In the genomic region with DNA sequence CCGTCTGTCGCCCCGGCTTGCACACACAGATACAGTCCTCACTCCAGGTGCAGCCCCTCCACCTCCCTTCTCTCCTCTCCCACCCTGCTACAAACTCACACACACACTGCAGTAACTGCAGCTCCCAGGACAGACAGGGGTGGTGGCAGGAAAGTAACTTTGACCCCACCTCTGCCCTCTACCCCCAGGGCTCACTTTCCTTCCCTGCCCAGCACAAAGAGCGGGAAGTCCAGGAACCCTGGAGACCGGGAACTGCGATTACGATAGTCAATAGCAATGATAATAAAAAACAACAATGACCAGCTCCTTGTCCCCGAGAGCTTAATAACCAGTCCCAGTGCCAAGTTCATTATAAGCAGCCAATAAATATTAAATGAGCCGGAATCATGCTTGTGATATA, we compare ENCODE assay signal across 17 cellular contexts. TPM values are rescaled to one million over a fixed set of nuclear protein-coding genes. Genes with fewer than 3 reads are reported as not detected.
A peak's percentile ranks its signal among the peaks of the same experiment; 100 is the strongest.
DNase-seq lines count a peak whose midpoint lies in the region; ATAC-seq and TF ChIP-seq lines count a peak whose summit lies in the region.
"Had no signal": no experiment of that assay in that cellular context is flagged by ENCODE, and none has a peak within 500 bp of the region (broad histone marks: within the 10 kb centered on the region; RNA-seq: fewer than 3 reads in every experiment).

CEACAM20 (minus strand) TSS at position 135 of the 400 bp plus-strand sequence. CDS start 166 bp downstream, outside the sequence.

- no peak for TF ChIP-seq POLR2A in tibial nerve (IDR thresholded peaks at IDR 0.05)

- 16% methylated on average over 9 of the region's 9 CpGs for WGBS in SK-N-SH (ENCODE audit: low lambda C conversion rate)
- WGBS in tibial nerve, 2 donors = 51 to 62% methylated on average over 9 of the region's 9 CpGs

- no peak for TF ChIP-seq CTCF in nephron progenitor cell (IDR thresholded peaks at IDR 0.05)
- no peak for TF ChIP-seq CTCF in SK-N-SH (IDR thresholded peaks at IDR 0.05)
- no peak for TF ChIP-seq CTCF in tibial nerve (IDR thresholded peaks at IDR 0.05)

- TF ChIP-seq RAD21 in SK-N-SH (IDR thresholded peaks at IDR 0.05; ENCODE audit: low read length) = no peak

- ATAC-seq in activated T-cell treated with anti-CD3 and anti-CD28 coated beads, Interleukin-2, amount 50 U/mL, for 72 hours (replicated peaks in 1 of 2) = no peak

- H3K4me3 Mint-ChIP-seq in nephron progenitor cell (no peak within 1 kb of the TSS), immature natural killer cell (no peak within 1 kb of the TSS)
- no peak within 1 kb of the TSS for H3K4me3 Mint-ChIP-seq in activated T-cell treated with anti-CD3 and anti-CD28 coated beads, Interleukin-2, amount 50 U/mL, for 72 hours

- H3K27me3 Mint-ChIP-seq in nephron progenitor cell (ENCODE audit: low read depth, poor library complexity) (peaks cover 27% of the 10 kb centered on the region), immature natural killer cell (ENCODE audit: low read depth in 3 of 3) (peaks cover 0 to 9% (median 0%) of the 10 kb centered on the region in 3 donors)
- peaks cover 6% of the 10 kb centered on the region for H3K27me3 Mint-ChIP-seq in activated T-cell treated with anti-CD3 and anti-CD28 coated beads, Interleukin-2, amount 50 U/mL, for 72 hours (ENCODE audit: low read depth)
- H3K27me3 Mint-ChIP-seq: CD4-positive, CD25-positive, alpha-beta regulatory T cell had no signal

- H3K9me2 ChIP-seq in SK-N-SH = no peaks in the 10 kb centered on the region

- DNase-seq in NCI-H146 (lab: John Stamatoyannopoulos, UW) (peak; percentile 15), NCI-H146 treated with DMSO at 0.1 percent for 48 hours (lab: John Stamatoyannopoulos, UW; ENCODE audit: unreplicated experiment) (peak; percentile 15), nephron progenitor cell (no peak), immature natural killer cell (no peak), SK-N-SH (no peak), tibial nerve (ENCODE audit: low spot score in 2 of 2) (no peak)
- DNase-seq in activated T-cell treated with anti-CD3 and anti-CD28 coated beads, Interleukin-2, amount 50 U/mL, for 72 hours = no peak
- DNase-seq: ACHN; BE2C; C1 segment of cervical spinal cord; Caco-2; CD4-positive, CD25-positive, alpha-beta regulatory T cell; GM23248 had no signal

- no peak within 1 kb of the TSS for H3K9ac ChIP-seq in duodenal mucosa (ENCODE audit: low read depth in 1 of 2, low read length in 2 of 2)
- H3K9ac ChIP-seq in SK-N-SH = no peak within 1 kb of the TSS
- H3K9ac ChIP-seq: GM23248 had no signal

- H3K9me3 ChIP-seq in duodenal mucosa (ENCODE audit: control insufficient read depth in 1 of 2, low read length in 2 of 2) = no peaks in the 10 kb centered on the region
- no peaks in the 10 kb centered on the region for H3K9me3 ChIP-seq in SK-N-SH
- H3K9me3 ChIP-seq in tibial nerve = peaks cover 0 to 14% (median 0%) of the 10 kb centered on the region in 4 donors
- H3K9me3 ChIP-seq: BE2C, Caco-2, HAP-1 had no signal

- no peaks in the 10 kb centered on the region for H3F3A ChIP-seq in SK-N-SH (replicated peaks; ENCODE audit: insufficient read depth)

- H2AFZ ChIP-seq in SK-N-SH (ENCODE audit: low read depth) = no peak within 1 kb of the TSS
- H2AFZ ChIP-seq: GM23248 had no signal

- no peaks in the 10 kb centered on the region for H3K79me2 ChIP-seq in SK-N-SH (ENCODE audit: insufficient read depth)

- H3K4me2 ChIP-seq in SK-N-SH = no peak within 1 kb of the TSS

- H3K27ac Mint-ChIP-seq in nephron progenitor cell (peak within 1 kb of the TSS; percentile 2), immature natural killer cell (peak within 1 kb of the TSS in 1 of 6 donors; percentile 51)
- H3K27ac Mint-ChIP-seq in activated T-cell treated with anti-CD3 and anti-CD28 coated beads, Interleukin-2, amount 50 U/mL, for 72 hours = no peak within 1 kb of the TSS
- H3K27ac Mint-ChIP-seq: CD4-positive, CD25-positive, alpha-beta regulatory T cell had no signal

- no peaks in the 10 kb centered on the region for H3K4me1 Mint-ChIP-seq in nephron progenitor cell
- H3K4me1 Mint-ChIP-seq in immature natural killer cell = no peaks in the 10 kb centered on the region
- H3K4me1 Mint-ChIP-seq in activated T-cell treated with anti-CD3 and anti-CD28 coated beads, Interleukin-2, amount 50 U/mL, for 72 hours (ENCODE audit: low read depth) = no peaks in the 10 kb centered on the region
- H3K4me1 Mint-ChIP-seq: CD4-positive, CD25-positive, alpha-beta regulatory T cell had no signal

- no peak within 1 kb of the TSS for H3K27ac ChIP-seq in duodenal mucosa (ENCODE audit: low read depth, low read length)
- H3K27ac ChIP-seq in SK-N-SH (ENCODE audit: low read depth in 2 of 2, low read length in 1 of 2) = no peak within 1 kb of the TSS
- H3K27ac ChIP-seq in tibial nerve = no peak within 1 kb of the TSS
- H3K27ac ChIP-seq: GM23248 had no signal

- TF ChIP-seq EP300 in SK-N-SH (IDR thresholded peaks at IDR 0.05; ENCODE audit: borderline replicate concordance in 1 of 2, low read depth in 1 of 2, low read length in 1 of 2) = no peak
- no peak for TF ChIP-seq EP300 in tibial nerve (IDR thresholded peaks at IDR 0.05)

- H3K36me3 ChIP-seq in duodenal mucosa (ENCODE audit: control insufficient read depth in 1 of 2, insufficient read depth in 2 of 2, low read length in 2 of 2) (no peaks in the 10 kb centered on the region), SK-N-SH (replicated peaks in 1 of 2; ENCODE audit: control insufficient read depth in 1 of 2, insufficient read depth in 2 of 2, low read length in 1 of 2) (no peaks in the 10 kb centered on the region), tibial nerve (no peaks in the 10 kb centered on the region)
- H3K36me3 ChIP-seq: BE2C, HAP-1 had no signal

- POLR2A ChIA-PET in SK-N-SH (lab: Yijun Ruan, JAX) = no interaction called here

- H3K36me3 Mint-ChIP-seq in nephron progenitor cell (ENCODE audit: low read depth) (no peaks in the 10 kb centered on the region), immature natural killer cell (peaks cover 0 to 4% (median 0%) of the 10 kb centered on the region in 3 donors)
- peaks cover 4% of the 10 kb centered on the region in 2 donors for H3K36me3 Mint-ChIP-seq in activated T-cell treated with anti-CD3 and anti-CD28 coated beads, Interleukin-2, amount 50 U/mL, for 72 hours (ENCODE audit: insufficient read depth in 2 of 2)

- H4K20me1 ChIP-seq in SK-N-SH (ENCODE audit: insufficient read depth) = no peaks in the 10 kb centered on the region

- H3K9me3 Mint-ChIP-seq in nephron progenitor cell (peaks cover 50% of the 10 kb centered on the region), immature natural killer cell (peaks cover 0 to 2% (median 0%) of the 10 kb centered on the region in 6 donors)
- peaks cover 3 to 9% of the 10 kb centered on the region in 2 donors for H3K9me3 Mint-ChIP-seq in activated T-cell treated with anti-CD3 and anti-CD28 coated beads, Interleukin-2, amount 50 U/mL, for 72 hours

- H3K4me1 ChIP-seq in duodenal mucosa (ENCODE audit: control insufficient read depth in 1 of 2, insufficient read depth in 2 of 2, low read length in 2 of 2) (peaks cover 0 to 16% of the 10 kb centered on the region in 2 donors), SK-N-SH (ENCODE audit: control insufficient read depth in 1 of 2, insufficient read depth in 2 of 2, low read depth in 1 of 2, low read length in 1 of 2) (no peaks in the 10 kb centered on the region), tibial nerve (no peaks in the 10 kb centered on the region)
- H3K4me1 ChIP-seq: BE2C, Caco-2, HAP-1 had no signal

- CTCF ChIA-PET in SK-N-SH (lab: Yijun Ruan, JAX) = interaction anchor here (1.2 to 1.7 kb wide), 3 partner anchors 41 to 194 kb away, joined by 3 to 7 read pairs (median 3); no protein-coding TSS in a partner anchor

- peaks cover 0 to 7% of the 10 kb centered on the region in 2 donors for H3K27me3 ChIP-seq in duodenal mucosa (ENCODE audit: control insufficient read depth in 1 of 2, insufficient read depth in 2 of 2, low read length in 2 of 2)
- peaks cover 74% of the 10 kb centered on the region; the same call in 1 of the 2 replicates for H3K27me3 ChIP-seq in SK-N-SH (ENCODE audit: insufficient read depth)
- no peaks in the 10 kb centered on the region for H3K27me3 ChIP-seq in tibial nerve

- peak within 1 kb of the TSS; percentile 53 to 59 for H3K4me3 ChIP-seq in duodenal mucosa (ENCODE audit: low read depth in 1 of 2, low read length in 2 of 2)
- H3K4me3 ChIP-seq in SK-N-SH (ENCODE audit: low read depth in 2 of 2, low read length in 1 of 2) = no peak within 1 kb of the TSS
- no peak within 1 kb of the TSS for H3K4me3 ChIP-seq in tibial nerve
- H3K4me3 ChIP-seq: GM23248, HAP-1 had no signal

TF ChIP-seq in SK-N-SH, 30 proteins besides CTCF, POLR2A, EP300 and RAD21 (continues in another document):
- no peak for TF ChIP-seq USF2 (IDR thresholded peaks at IDR 0.05; ENCODE audit: borderline replicate concordance, low read depth, low read length)
- TF ChIP-seq, protein P1, sequence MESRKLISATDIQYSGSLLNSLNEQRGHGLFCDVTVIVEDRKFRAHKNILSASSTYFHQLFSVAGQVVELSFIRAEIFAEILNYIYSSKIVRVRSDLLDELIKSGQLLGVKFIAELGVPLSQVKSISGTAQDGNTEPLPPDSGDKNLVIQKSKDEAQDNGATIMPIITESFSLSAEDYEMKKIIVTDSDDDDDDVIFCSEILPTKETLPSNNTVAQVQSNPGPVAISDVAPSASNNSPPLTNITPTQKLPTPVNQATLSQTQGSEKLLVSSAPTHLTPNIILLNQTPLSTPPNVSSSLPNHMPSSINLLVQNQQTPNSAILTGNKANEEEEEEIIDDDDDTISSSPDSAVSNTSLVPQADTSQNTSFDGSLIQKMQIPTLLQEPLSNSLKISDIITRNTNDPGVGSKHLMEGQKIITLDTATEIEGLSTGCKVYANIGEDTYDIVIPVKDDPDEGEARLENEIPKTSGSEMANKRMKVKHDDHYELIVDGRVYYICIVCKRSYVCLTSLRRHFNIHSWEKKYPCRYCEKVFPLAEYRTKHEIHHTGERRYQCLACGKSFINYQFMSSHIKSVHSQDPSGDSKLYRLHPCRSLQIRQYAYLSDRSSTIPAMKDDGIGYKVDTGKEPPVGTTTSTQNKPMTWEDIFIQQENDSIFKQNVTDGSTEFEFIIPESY (IDR thresholded peaks at IDR 0.05; ENCODE audit: borderline replicate concordance, low read depth) = no peak
- no peak for TF ChIP-seq MEF2A (IDR thresholded peaks at IDR 0.05; ENCODE audit: borderline replicate concordance, low read depth)
- TF ChIP-seq FOXM1 (IDR thresholded peaks at IDR 0.05; ENCODE audit: low read depth) = no peak
- no peak for TF ChIP-seq FOXJ3 (CRISPR knock-in tag; IDR thresholded peaks at IDR 0.05)

RNA-seq across cellular contexts. Expression of gene CEACAM20, which starts in this region (rescaled TPM):
- polyA plus RNA-seq in immature natural killer cell (not detected), SK-N-SH (2012; rRNA removed) (not detected in 2 replicates)
- total RNA-seq in activated T-cell treated with anti-CD3 and anti-CD28 coated beads, Interleukin-2, amount 50 U/mL, for 72 hours = not detected
- polyA plus RNA-seq in SK-N-SH (2012; cell fraction: cytosol; rRNA removed) = not detected in 2 replicates
- polyA plus RNA-seq in SK-N-SH (2012; cell fraction: nucleus; rRNA removed) = not detected in 2 replicates
- not detected for total RNA-seq in tibial nerve
- total RNA-seq: Caco-2; CD4-positive, CD25-positive, alpha-beta regulatory T cell; GM23248; H4; HT-29 had no signal
- polyA plus RNA-seq: CD4-positive, CD25-positive, alpha-beta regulatory T cell; GM23248 had no signal

Comparison
In these comparisons a context has a peak if more than half of its experiments do, and no peak if none do; other contexts are left out.
1. DNase-seq: peak in NCI-H146 (single experiment) and NCI-H146 treated with DMSO at 0.1 percent for 48 hours (single experiment); none in nephron progenitor cell (single experiment), immature natural killer cell (0 of 3), activated T-cell treated with anti-CD3 and anti-CD28 coated beads, Interleukin-2, amount 50 U/mL, for 72 hours (0 of 2), SK-N-SH (single experiment) and tibial nerve (0 of 2).
2. H3K4me3 ChIP-seq: peak in duodenal mucosa (2 of 2); none in SK-N-SH (0 of 2) and tibial nerve (0 of 4).